In genomic region chr14:69281450-69282169, GRCh38 we compare ENCODE assay signal across 14 cellular contexts. TPM values are rescaled to one million over a fixed set of nuclear protein-coding genes. Genes with fewer than 3 reads are reported as not detected.
DNase-seq lines count a peak whose midpoint lies in the region; ATAC-seq and TF ChIP-seq lines count a peak whose summit lies in the region.
"Had no signal": no experiment of that assay in that cellular context is flagged by ENCODE, and none has a peak within 500 bp of the region (broad histone marks: within the 10 kb centered on the region; RNA-seq: fewer than 3 reads in every experiment).

No MANE protein-coding gene starts in this region.

- H3K27ac ChIP-seq in Panc1 (ENCODE audit: low read length): no peak overlapping the region
- H3K27ac ChIP-seq in vagina: no peak overlapping the region

- peak; percentile 52 for ATAC-seq in HG03442 (IDR thresholded peaks at IDR 0.05; ENCODE audit: unreplicated experiment)
- peak; percentile 34; the same call in 1 of the 2 replicates for ATAC-seq in Panc1
- ATAC-seq in HG03521 (IDR thresholded peaks at IDR 0.05; ENCODE audit: unreplicated experiment): no peak
- ATAC-seq in HG03342 (IDR thresholded peaks at IDR 0.05; ENCODE audit: unreplicated experiment): no peak
- ATAC-seq: stimulated activated effector memory CD8-positive, alpha-beta T cell treated with anti-CD3 and anti-CD28 coated beads, Interleukin-12 subunit alpha, Interleukin-12 subunit beta, amount 100 ng/mL, for 72 hours had no signal

- H3K9me3 ChIP-seq in Panc1 (ENCODE audit: control insufficient read depth, insufficient read depth, low read depth, low read length) (no peaks in the 10 kb centered on the region), vagina (no peaks in the 10 kb centered on the region)

- H3K36me3 ChIP-seq in Panc1 (ENCODE audit: control insufficient read depth, insufficient read depth, low read length) (no peaks in the 10 kb centered on the region), vagina (no peaks in the 10 kb centered on the region)

- H3K4me3 ChIP-seq in Panc1 (ENCODE audit: low read depth in 2 of 2, low read length in 2 of 2) (no peak overlapping the region), vagina (no peak overlapping the region)

- intact Hi-C loops in Panc1 (cut with micrococcal nuclease; ENCODE audit: unreplicated experiment): no loop called here
- intact Hi-C loops in vagina (cut with DNase I): no loop called here

- DNase-seq in NCI-H345 (lab: John Stamatoyannopoulos, UW) (peak; percentile 50), NCI-H345 treated with DMSO at 0.1 percent for 48 hours (lab: John Stamatoyannopoulos, UW; ENCODE audit: unreplicated experiment) (no peak), Panc1 (ENCODE audit: low read depth, low spot score) (no peak), mesenteric fat pad (ENCODE audit: low spot score) (peak; percentile 45), vagina (ENCODE audit: extremely low spot score in 2 of 2) (no peak)
- DNase-seq: ACHN; activated CD4-positive, alpha-beta T cell treated with anti-CD3 and anti-CD28 coated beads, Interleukin-2, amount 50 U/mL, for 4 hours; dermis blood vessel endothelial cell; foreskin melanocyte had no signal

- CTCF ChIA-PET in Panc1 (lab: Charles Lee): no interaction called here

- H3K27me3 ChIP-seq in Panc1 (ENCODE audit: control insufficient read depth, insufficient read depth, low read length) (no peaks in the 10 kb centered on the region), vagina (no peaks in the 10 kb centered on the region)

- POLR2A ChIA-PET in Panc1 (lab: Charles Lee): no interaction called here

- TF ChIP-seq POLR2A in vagina (IDR thresholded peaks at IDR 0.05): no peak

- H3K4me1 ChIP-seq in Panc1 (ENCODE audit: control insufficient read depth, insufficient read depth, low read length) (no peaks in the 10 kb centered on the region), vagina (no peaks in the 10 kb centered on the region)

- in situ Hi-C loops in Panc1 (cut with HindIII; ENCODE audit: low pct_unique_long_range_greater_than_20kb, low sequenced_read_pairs): no loop called here

- no peak for TF ChIP-seq CTCF in Panc1 (IDR thresholded peaks at IDR 0.05)
- TF ChIP-seq CTCF in vagina (IDR thresholded peaks at IDR 0.05): no peak

- BruUV-seq in Panc1 (replicated peaks; lab: Mats Ljungman, UMichigan): no TSS peak

RNA-seq across cellular contexts. Expression of gene GALNT16, which starts 21.7 kb away (rescaled TPM):
- total RNA-seq in Panc1 (2021; ENCODE audit: unreplicated experiment) (0.72 TPM), mesenteric fat pad (14.9 TPM), vagina (5.2 TPM)
- 0.39 TPM for polyA plus RNA-seq in Panc1 (2012; ENCODE audit: insufficient read length)
- total RNA-seq: HT-29 had no signal

Comparison
In these comparisons a context has a peak if more than half of its experiments do, and no peak if none do; other contexts are left out.
1. DNase-seq: peak in NCI-H345 (single experiment) and mesenteric fat pad (single experiment); none in NCI-H345 treated with DMSO at 0.1 percent for 48 hours (single experiment), Panc1 (single experiment) and vagina (0 of 2).
2. ATAC-seq: peak in HG03442 (single experiment) and Panc1 (single experiment); none in HG03521 (single experiment) and HG03342 (single experiment).